ENCODE assay signal across 1 cellular context in genomic region chr11:123478352-123478986, GRCh38.
TF ChIP-seq lines count a peak whose summit lies in the region.

No MANE protein-coding gene starts in this region.

TF ChIP-seq in HepG2, 621 proteins besides CTCF, POLR2A, EP300 and RAD21 (continued from another document):
- TF ChIP-seq ZNF800 (CRISPR knock-in tag; IDR thresholded peaks at IDR 0.05) = no peak
- TF ChIP-seq STAG1 (CRISPR knock-in tag; IDR thresholded peaks at IDR 0.05) = peak; percentile 74
- TF ChIP-seq RBFOX2 (IDR thresholded peaks at IDR 0.05; ENCODE audit: low read depth, low read length) = no peak
- no peak for TF ChIP-seq ZEB1 (IDR thresholded peaks at IDR 0.05; ENCODE audit: insufficient replicate concordance, low read depth)
- TF ChIP-seq GABPA (IDR thresholded peaks at IDR 0.05; ENCODE audit: low read depth, low read length) = peak; percentile 26
- peak; percentile 76 for TF ChIP-seq GABPA (CRISPR knock-in tag; IDR thresholded peaks at IDR 0.05; ENCODE audit: low read depth)
- no peak for TF ChIP-seq FOXJ3 (CRISPR knock-in tag; IDR thresholded peaks at IDR 0.05; ENCODE audit: borderline replicate concordance)
- no peak for TF ChIP-seq PLRG1 (conservative IDR thresholded peaks at IDR 0.05)
- TF ChIP-seq ZNF468 (CRISPR knock-in tag; IDR thresholded peaks at IDR 0.05) = no peak
- TF ChIP-seq ETV6 (CRISPR knock-in tag; conservative IDR thresholded peaks at IDR 0.05) = no peak
- TF ChIP-seq GABPB1 (CRISPR knock-in tag; IDR thresholded peaks at IDR 0.05) = peak; percentile 56; the same call in 1 of the 2 replicates
- no peak for TF ChIP-seq YY1 (IDR thresholded peaks at IDR 0.05; ENCODE audit: insufficient read depth, insufficient replicate concordance, low read depth, low read length)
- no peak for TF ChIP-seq NPAS2 (CRISPR knock-in tag; IDR thresholded peaks at IDR 0.05; ENCODE audit: borderline replicate concordance)
- no peak for TF ChIP-seq IKZF1 (IDR thresholded peaks at IDR 0.05)
- TF ChIP-seq KLF6 (CRISPR knock-in tag; IDR thresholded peaks at IDR 0.05) = no peak
- no peak for TF ChIP-seq BCL6 (CRISPR knock-in tag; IDR thresholded peaks at IDR 0.05)
- TF ChIP-seq KLF13 (CRISPR knock-in tag; IDR thresholded peaks at IDR 0.05) = no peak
- 0 out of 2 replicates have a peak, but pooled peaks have one; percentile 30 for TF ChIP-seq ZMYM4 (CRISPR knock-in tag; IDR thresholded peaks at IDR 0.05)
- TF ChIP-seq MAZ (IDR thresholded peaks at IDR 0.05; ENCODE audit: borderline replicate concordance, low read depth, low read length) = no peak
- no peak for TF ChIP-seq MAZ (CRISPR knock-in tag; IDR thresholded peaks at IDR 0.05; ENCODE audit: low read depth)
- TF ChIP-seq ELF3 (CRISPR knock-in tag; IDR thresholded peaks at IDR 0.05) = 0 out of 2 replicates have a peak, but pooled peaks have one; percentile 26
- TF ChIP-seq ATM (IDR thresholded peaks at IDR 0.05; ENCODE audit: borderline replicate concordance) = no peak
- TF ChIP-seq ELF1 (CRISPR knock-in tag; IDR thresholded peaks at IDR 0.05) = peak; percentile 53
- no peak for TF ChIP-seq SP4 (CRISPR knock-in tag; IDR thresholded peaks at IDR 0.05)
- no peak for TF ChIP-seq SIN3B (IDR thresholded peaks at IDR 0.05; ENCODE audit: low read length)
- TF ChIP-seq TBL1XR1 (IDR thresholded peaks at IDR 0.05; ENCODE audit: borderline replicate concordance, low read length, partially characterized antibody) = no peak
- no peak for TF ChIP-seq SNAPC2 (CRISPR knock-in tag; IDR thresholded peaks at IDR 0.05)
